25 cellular contexts compared by ENCODE assay signal in the genomic region with DNA sequence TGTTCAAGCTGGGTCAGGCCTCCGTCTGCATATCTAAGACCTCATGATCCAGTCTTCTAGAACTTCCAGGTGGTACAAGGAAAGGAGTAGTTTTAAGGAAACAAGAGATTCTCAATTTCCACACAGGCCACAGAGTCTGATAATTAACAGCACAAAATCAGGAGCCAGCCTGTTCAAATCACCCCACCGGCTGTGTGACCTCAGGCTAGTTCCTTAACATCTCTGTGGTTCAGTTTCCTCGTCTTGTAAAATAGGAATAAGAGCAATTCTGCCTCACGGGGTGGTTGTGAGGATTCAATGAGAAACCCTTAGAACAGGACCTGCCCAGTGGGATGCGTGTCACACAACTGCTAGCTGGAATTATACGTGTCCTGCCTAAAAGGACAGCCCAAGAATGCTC.
"Had no signal": no experiment of that assay in that cellular context is flagged by ENCODE, and none has a peak within 500 bp of the region (broad histone marks: within the 10 kb centered on the region; RNA-seq: fewer than 3 reads in every experiment).

No MANE protein-coding gene starts in this region.

- H3K27me3 ChIP-seq: ascending aorta, body of pancreas, MG63 had no signal

- H3K36me3 Mint-ChIP-seq: WTC11 had no signal

- ATAC-seq: activated T-cell treated with anti-CD3 and anti-CD28 coated beads, Interleukin-2, amount 50 U/mL, for 4 hours; body of pancreas; T-helper 17 cell; WTC11 had no signal

- H3K9me3 Mint-ChIP-seq: activated naive CD4-positive, alpha-beta T cell treated with anti-CD3 and anti-CD28 coated beads for 36 hours; activated T-cell treated with anti-CD3 and anti-CD28 coated beads, Interleukin-2, amount 50 U/mL, for 4 hours; WTC11 had no signal

- H3K4me1 Mint-ChIP-seq: WTC11 had no signal

- H3K36me3 ChIP-seq: ascending aorta, MG63 had no signal

- H3K27ac ChIP-seq: ascending aorta, body of pancreas had no signal

- H3K4me3 Mint-ChIP-seq: activated naive CD4-positive, alpha-beta T cell treated with anti-CD3 and anti-CD28 coated beads for 36 hours; activated T-cell treated with anti-CD3 and anti-CD28 coated beads, Interleukin-2, amount 50 U/mL, for 4 hours; T-helper 17 cell; WTC11 had no signal

- H3K27ac Mint-ChIP-seq: activated naive CD4-positive, alpha-beta T cell treated with anti-CD3 and anti-CD28 coated beads for 36 hours; T-helper 17 cell; WTC11 had no signal

- H3K4me3 ChIP-seq: ascending aorta, body of pancreas, MG63 had no signal

- H3K9me3 ChIP-seq: ascending aorta, body of pancreas, MG63 had no signal

- H3K4me1 ChIP-seq: ascending aorta had no signal

- H3K27me3 Mint-ChIP-seq: T-helper 17 cell had no signal

- DNase-seq: activated CD4-positive, alpha-beta T cell treated with anti-CD3 and anti-CD28 coated beads for 48 hours; activated CD4-positive, alpha-beta T cell treated with anti-CD3 and anti-CD28 coated beads, Interleukin-2, amount 50 U/mL, for 4 hours; activated CD4-positive, CD25-positive, alpha-beta regulatory T cell treated with anti-CD3 and anti-CD28 coated beads, Interleukin-2, amount 50 U/mL, for 72 hours; activated gamma-delta T cell; activated naive CD4-positive, alpha-beta T cell treated with anti-CD3 and anti-CD28 coated beads for 36 hours; activated T-cell treated with anti-CD3 and anti-CD28 coated beads, Interleukin-2, amount 50 U/mL, for 4 hours; amniotic stem cell; body of pancreas; central memory CD4-positive, alpha-beta T cell; MV-4-11; NCI-H1092 treated with DMSO at 0.1 percent for 48 hours; NCI-H1417 treated with DMSO at 0.1 percent for 48 hours; NCI-H1694; NCI-H2029; NCI-H2107; NCI-H345; NCI-H510A; NCI-H526 treated with DMSO at 0.1 percent for 48 hours; NCI-H82; SHP77 treated with DMSO at 0.1 percent for 48 hours; T-helper 17 cell; T-helper 9 cell had no signal
